ENCODE assay signal across 10 cellular contexts in the genomic region with DNA sequence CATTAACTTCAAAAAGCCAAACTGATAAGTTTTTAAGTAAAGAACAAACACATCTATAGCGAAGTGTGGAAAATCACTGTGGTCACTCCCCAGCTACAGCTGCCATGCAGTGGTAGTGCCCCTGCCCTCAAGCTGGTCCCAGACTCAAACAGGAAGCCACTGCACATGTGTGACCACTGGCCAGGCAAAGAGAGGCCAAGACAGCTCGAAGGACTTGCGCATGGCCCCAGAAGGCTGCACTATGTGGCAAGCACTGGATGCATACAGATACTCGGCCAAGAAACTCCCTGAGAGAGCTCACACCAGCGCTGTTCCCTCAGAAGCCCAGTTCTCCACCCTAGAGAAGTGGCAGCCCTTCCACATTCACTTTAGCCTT.
DNase-seq lines count a peak whose midpoint lies in the region; ATAC-seq, FAIRE-seq and TF ChIP-seq lines count a peak whose summit lies in the region.
"Had no signal": no experiment of that assay in that cellular context is flagged by ENCODE, and none has a peak within 500 bp of the region (broad histone marks: within the 10 kb centered on the region; RNA-seq: fewer than 3 reads in every experiment).

No MANE protein-coding gene starts in this region.

- peaks cover 78% of the 10 kb centered on the region for H3K4me1 Mint-ChIP-seq in CD14-positive monocyte
- peaks cover 79% of the 10 kb centered on the region for H3K4me1 Mint-ChIP-seq in nephron

- peaks cover 58 to 87% (median 78%) of the 10 kb centered on the region in 3 donors for H3K4me1 ChIP-seq in pancreas

- CTCF ChIA-PET in RWPE1 (lab: Yijun Ruan, JAX) (interaction anchor here (0.6 kb wide), 1 partner anchor 190 kb away, joined by 4 read pairs; no protein-coding TSS in a partner anchor), GM10248 (lab: Yijun Ruan, JAX) (interaction anchor here (1.0 to 1.7 kb wide), 2 partner anchors 9 to 74 kb away, joined by 3 to 4 read pairs; no protein-coding TSS in a partner anchor)

- H3K4me3 ChIP-seq in pancreas, result no peak overlapping the region

- H3K4me3 Mint-ChIP-seq in CD14-positive monocyte (peak overlapping the region; percentile 56 to 87), nephron (no peak overlapping the region)

- TF ChIP-seq CTCF in CD14-positive monocyte (IDR thresholded peaks at IDR 0.05) (no peak), RWPE1 (conservative IDR thresholded peaks at IDR 0.05; ENCODE audit: low read depth) (no peak), nephron (IDR thresholded peaks at IDR 0.05; ENCODE audit: unreplicated experiment in 3 of 3) (no peak), pancreas (IDR thresholded peaks at IDR 0.05) (no peak), GM10248 (IDR thresholded peaks at IDR 0.05; ENCODE audit: control extremely low read depth, extremely low read depth, low read depth, missing control alignments) (no peak)

- peak overlapping the region; percentile 83 for H3K27ac ChIP-seq in RWPE1
- H3K27ac ChIP-seq in epithelial cell of prostate, result peak overlapping the region; percentile 67
- H3K27ac ChIP-seq in pancreas, result peak overlapping the region in 2 of 4 donors; percentile 12 to 35

- H3K36me3 ChIP-seq in pancreas, result no peaks in the 10 kb centered on the region

- POLR2A ChIA-PET in RWPE1 (lab: Yijun Ruan, JAX; ENCODE audit: low non-redundant PET), result no interaction called here
- POLR2A ChIA-PET in GM10248 (lab: Yijun Ruan, JAX), result no interaction called here

- H3K9me3 Mint-ChIP-seq in CD14-positive monocyte (peaks cover 0 to 3% (median 0%) of the 10 kb centered on the region in 7 donors), nephron (no peaks in the 10 kb centered on the region)

- ATAC-seq in pancreas (no peak), HG02970 (IDR thresholded peaks at IDR 0.05; ENCODE audit: low FRiP score, unreplicated experiment) (no peak)

- DNase-seq in CD14-positive monocyte (ENCODE audit: low spot score) (no peak), RWPE1 (ENCODE audit: low spot score) (no peak), epithelial cell of prostate (ENCODE audit: low read depth, low spot score) (no peak), pancreas (no peak), NCI-H510A (lab: John Stamatoyannopoulos, UW) (no peak), GM10248 (ENCODE audit: extremely low spot score) (no peak)
- DNase-seq: erythroblast; stimulated activated CD4-positive, alpha-beta T cell treated with anti-CD3 and anti-CD28 coated beads, Interleukin-4, amount 100 ng/mL, for 1 hour had no signal

- H3K36me3 Mint-ChIP-seq in CD14-positive monocyte (peaks cover 7 to 20% of the 10 kb centered on the region in 2 donors), nephron (ENCODE audit: low read depth) (no peaks in the 10 kb centered on the region)

- WGBS in pancreas, 2 donors, result 54 to 56% methylated on average over 5 of the region's 5 CpGs

- H3K27me3 ChIP-seq in pancreas, result no peaks in the 10 kb centered on the region

- no peaks in the 10 kb centered on the region for H3K9me3 ChIP-seq in pancreas

- H3K27ac Mint-ChIP-seq in CD14-positive monocyte, result peak overlapping the region; percentile 50 to 89 (median 83)
- H3K27ac Mint-ChIP-seq in nephron, result peak overlapping the region; percentile 68 to 88 (median 87)

- intact Hi-C loops in CD14-positive monocyte (cut with micrococcal nuclease) (loop anchor here in 1 of 2 donors (5.0 kb wide), 1 partner anchor 34 kb away; no protein-coding TSS in a partner anchor), pancreas (cut with DNase I) (loop anchor here in 1 of 3 donors (10.0 kb wide), 1 partner anchor 57 kb away; no protein-coding TSS in a partner anchor)

- FAIRE-seq in pancreas (lab: Jason Lieb, UNC), result no peak

- H3K27me3 Mint-ChIP-seq in CD14-positive monocyte (ENCODE audit: low read depth in 3 of 3) (no peaks in the 10 kb centered on the region), nephron (ENCODE audit: low read depth) (no peaks in the 10 kb centered on the region)

Comparison
In these comparisons a context has a peak if more than half of its experiments do, and no peak if none do; other contexts are left out.
1. H3K4me3 Mint-ChIP-seq: peak in CD14-positive monocyte (2 of 2); none in nephron (0 of 3).